In the genomic region with DNA sequence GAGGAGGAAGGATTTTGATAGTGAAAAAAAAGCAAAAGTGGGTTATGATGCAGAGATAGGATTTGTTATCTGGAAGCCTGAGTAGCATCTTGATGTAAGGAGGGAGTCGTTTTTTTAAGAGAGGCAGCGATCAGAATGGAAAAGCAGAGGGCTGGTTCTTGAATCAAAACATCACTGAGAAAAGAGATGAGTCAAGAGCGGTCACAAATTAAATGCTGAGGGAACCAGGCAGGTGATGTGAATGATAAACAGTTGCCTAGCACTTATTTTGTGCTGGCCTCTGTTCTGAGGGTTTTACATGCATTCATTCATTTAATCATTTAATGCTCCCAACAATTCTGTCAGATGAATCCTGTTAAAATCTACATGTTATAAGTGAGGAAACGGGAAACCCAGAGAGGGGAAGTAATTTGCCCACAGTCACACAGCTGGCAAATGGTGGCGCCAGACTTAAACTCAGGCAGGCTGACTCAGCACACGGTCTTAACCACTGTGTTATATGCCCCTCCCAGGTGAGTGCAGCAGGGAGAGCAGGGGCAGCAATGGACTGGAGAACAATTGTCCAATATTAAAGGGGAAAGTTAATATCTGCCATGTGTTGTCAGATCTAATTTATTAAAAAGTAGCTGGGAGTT, we compare ENCODE assay signal across 18 cellular contexts. TPM values are rescaled to one million over a fixed set of nuclear protein-coding genes. Genes with fewer than 3 reads are reported as not detected.
DNase-seq lines count a peak whose midpoint lies in the region; ATAC-seq, FAIRE-seq and TF ChIP-seq lines count a peak whose summit lies in the region.
"Had no signal": no experiment of that assay in that cellular context is flagged by ENCODE, and none has a peak within 500 bp of the region (broad histone marks: within the 10 kb centered on the region; RNA-seq: fewer than 3 reads in every experiment).

No MANE protein-coding gene starts in this region.

- H3K27ac Mint-ChIP-seq in CD4-positive, alpha-beta memory T cell = peak overlapping the region in 5 of 7 donors; percentile 58 to 92 (median 82)

- CTCF ChIA-PET in A673 (lab: Charles Lee) = interaction anchor here (0.5 kb wide), 1 partner anchor 79 kb away, joined by 4 read pairs; no protein-coding TSS in a partner anchor
- CTCF ChIA-PET in CD4-positive, alpha-beta memory T cell (lab: Charles Lee; ENCODE audit: partially characterized antibody) = no interaction called here

- TF ChIP-seq CTCF in A673 (conservative IDR thresholded peaks at IDR 0.05; ENCODE audit: low read depth, low read length) (no peak), coronary artery (IDR thresholded peaks at IDR 0.05) (no peak), pancreas (IDR thresholded peaks at IDR 0.05) (no peak)

- DNase-seq in A673 (ENCODE audit: low spot score) = peak; percentile 4
- peak in 2 of 5 donors; percentile 28 to 51 for DNase-seq in CD4-positive, alpha-beta memory T cell
- peak; percentile 28 for DNase-seq in OCI-M1 (lab: John Stamatoyannopoulos, UW)
- peak; percentile 24 for DNase-seq in coronary artery (ENCODE audit: low spot score)
- no peak for DNase-seq in AG20443 (ENCODE audit: low spot score)
- no peak for DNase-seq in stimulated activated naive CD4-positive, alpha-beta T cell treated with Interleukin-2 at 50 U/mL for 16 hours (lab: John Stamatoyannopoulos, UW)
- DNase-seq in pancreas = no peak
- no peak for DNase-seq in SHP77 treated with DMSO at 0.1 percent for 48 hours (lab: John Stamatoyannopoulos, UW)
- DNase-seq: colonic mucosa, esophagus squamous epithelium, hypothalamus, NCI-H146, NCI-H774, sigmoid colon had no signal

- intact Hi-C loops in A673 (cut with micrococcal nuclease; ENCODE audit: unreplicated experiment) (no loop called here), pancreas (cut with DNase I) (no loop called here)
- intact Hi-C loops in CD4-positive, alpha-beta memory T cell (cut with micrococcal nuclease) = no loop called here

- H3K4me3 Mint-ChIP-seq in CD4-positive, alpha-beta memory T cell = peak overlapping the region in 5 of 8 donors; percentile 23 to 67 (median 41)

- no peak for FAIRE-seq in pancreas (lab: Jason Lieb, UNC)

- H3K4me3 ChIP-seq in A673 (ENCODE audit: low read depth, low read length, poor library complexity, severe bottlenecking) = no peak overlapping the region
- H3K4me3 ChIP-seq in CD4-positive, alpha-beta memory T cell (ENCODE audit: low read length in 2 of 2) = no peak overlapping the region
- no peak overlapping the region for H3K4me3 ChIP-seq in coronary artery
- H3K4me3 ChIP-seq in pancreas = no peak overlapping the region
- H3K4me3 ChIP-seq: adrenal gland, colonic mucosa, esophagus squamous epithelium, lung, sigmoid colon, suprapubic skin had no signal

- ATAC-seq in pancreas = no peak

- POLR2A ChIA-PET in A673 (lab: Charles Lee; ENCODE audit: low non-redundant PET) = no interaction called here
- POLR2A ChIA-PET in CD4-positive, alpha-beta memory T cell (lab: Charles Lee; ENCODE audit: partially characterized antibody) = interaction anchor here (0.6 to 1.1 kb wide), 2 partner anchors 67 to 432 kb away, joined by 3 read pairs; no protein-coding TSS in a partner anchor

- BruUV-seq in A673 (replicated peaks; lab: Mats Ljungman, UMichigan) = no TSS peak

- H3K4me1 ChIP-seq in A673 (ENCODE audit: insufficient read depth, low read length, poor library complexity, severe bottlenecking) (no peaks in the 10 kb centered on the region), pancreas (no peaks in the 10 kb centered on the region)
- H3K4me1 ChIP-seq in CD4-positive, alpha-beta memory T cell (ENCODE audit: insufficient read depth, low read length) = no peaks in the 10 kb centered on the region
- H3K4me1 ChIP-seq: adrenal gland, colonic mucosa, esophagus squamous epithelium, sigmoid colon, suprapubic skin had no signal

- H3K36me3 ChIP-seq in A673 (ENCODE audit: insufficient read depth, low read length, poor library complexity, severe bottlenecking) (no peaks in the 10 kb centered on the region), pancreas (no peaks in the 10 kb centered on the region)
- no peaks in the 10 kb centered on the region for H3K36me3 ChIP-seq in CD4-positive, alpha-beta memory T cell (ENCODE audit: insufficient read depth, low read length)
- H3K36me3 ChIP-seq: adrenal gland, colonic mucosa, esophagus squamous epithelium, sigmoid colon, suprapubic skin had no signal

- no peaks in the 10 kb centered on the region for H3K9me3 ChIP-seq in A673 (ENCODE audit: low read depth, low read length, poor library complexity, severe bottlenecking)
- no peaks in the 10 kb centered on the region for H3K9me3 ChIP-seq in CD4-positive, alpha-beta memory T cell (ENCODE audit: control insufficient read depth in 1 of 2, low read length in 2 of 2)
- no peaks in the 10 kb centered on the region for H3K9me3 ChIP-seq in pancreas
- H3K9me3 ChIP-seq: adrenal gland, colonic mucosa, esophagus squamous epithelium, sigmoid colon, suprapubic skin had no signal

- no peaks in the 10 kb centered on the region for H3K36me3 Mint-ChIP-seq in CD4-positive, alpha-beta memory T cell

- H3K27ac ChIP-seq in A673 (ENCODE audit: low read depth, low read length, poor library complexity, severe bottlenecking) (no peak overlapping the region), coronary artery (no peak overlapping the region), pancreas (no peak overlapping the region)
- no peak overlapping the region for H3K27ac ChIP-seq in CD4-positive, alpha-beta memory T cell (ENCODE audit: low read depth, low read length)
- H3K27ac ChIP-seq: adrenal gland, colonic mucosa, esophagus squamous epithelium, sigmoid colon, suprapubic skin had no signal

- H3K9me3 Mint-ChIP-seq in CD4-positive, alpha-beta memory T cell = no peaks in the 10 kb centered on the region

- WGBS in pancreas, 2 donors = 44 to 60% methylated on average over 6 of the region's 6 CpGs

- no peaks in the 10 kb centered on the region for H3K27me3 ChIP-seq in A673 (replicated peaks; ENCODE audit: insufficient read depth, low read depth, low read length, poor library complexity)
- no peaks in the 10 kb centered on the region for H3K27me3 ChIP-seq in CD4-positive, alpha-beta memory T cell (ENCODE audit: insufficient read depth, low read length)
- H3K27me3 ChIP-seq in pancreas = no peaks in the 10 kb centered on the region
- H3K27me3 ChIP-seq: adrenal gland, colonic mucosa, sigmoid colon had no signal

- peaks cover 0 to 2% of the 10 kb centered on the region in 2 donors for H3K27me3 Mint-ChIP-seq in CD4-positive, alpha-beta memory T cell

- H3K4me1 Mint-ChIP-seq in CD4-positive, alpha-beta memory T cell = peaks cover 0 to 35% (median 20%) of the 10 kb centered on the region in 4 donors

RNA-seq across cellular contexts. Expression of a gene that starts 21.4 kb away (rescaled TPM):
- total RNA-seq in A673 (2021) = not detected in 2 replicates
- not detected for total RNA-seq in CD4-positive, alpha-beta memory T cell
- polyA plus RNA-seq in CD4-positive, alpha-beta memory T cell = not detected
- not detected for total RNA-seq in pancreas
- not detected for polyA plus RNA-seq in pancreas
- total RNA-seq: colonic mucosa, esophagus squamous epithelium, lung, sigmoid colon, suprapubic skin had no signal
- polyA plus RNA-seq: adrenal gland, neural cell, sigmoid colon had no signal

RNA-seq across cellular contexts. Expression of a gene that starts 39.1 kb away (rescaled TPM):
- total RNA-seq in A673 (2021) (0.39 and 0.94 TPM in 2 replicates), pancreas (under 1 TPM in 2 of 6 donors, not detected in 4; 0.06 to 0.09 TPM)
- total RNA-seq in CD4-positive, alpha-beta memory T cell = not detected
- polyA plus RNA-seq in CD4-positive, alpha-beta memory T cell = not detected
- polyA plus RNA-seq in pancreas = under 1 TPM; 0.07 to 0.08 TPM
- total RNA-seq: esophagus squamous epithelium had no signal

RNA-seq across cellular contexts. Expression of a gene that starts 47.4 kb away (rescaled TPM):
- not detected in 2 replicates for total RNA-seq in A673 (2021)
- under 1 TPM; 0.47 to 0.58 TPM for total RNA-seq in CD4-positive, alpha-beta memory T cell
- polyA plus RNA-seq in CD4-positive, alpha-beta memory T cell = not detected
- total RNA-seq in pancreas = 1 to 10 TPM in 3 of 6 donors, under 1 TPM in 3; 0.28 to 6.3 (median 1.5) TPM
- polyA plus RNA-seq in pancreas = under 1 TPM; 0.61 to 0.75 TPM
- polyA plus RNA-seq: neural cell had no signal

Comparison
In these comparisons a context has a peak if more than half of its experiments do, and no peak if none do; other contexts are left out.
1. DNase-seq: peak in A673 (single experiment), OCI-M1 (single experiment) and coronary artery (single experiment); none in AG20443 (single experiment), stimulated activated naive CD4-positive, alpha-beta T cell treated with Interleukin-2 at 50 U/mL for 16 hours (single experiment), pancreas (0 of 6) and SHP77 treated with DMSO at 0.1 percent for 48 hours (single experiment).